In the genomic region with DNA sequence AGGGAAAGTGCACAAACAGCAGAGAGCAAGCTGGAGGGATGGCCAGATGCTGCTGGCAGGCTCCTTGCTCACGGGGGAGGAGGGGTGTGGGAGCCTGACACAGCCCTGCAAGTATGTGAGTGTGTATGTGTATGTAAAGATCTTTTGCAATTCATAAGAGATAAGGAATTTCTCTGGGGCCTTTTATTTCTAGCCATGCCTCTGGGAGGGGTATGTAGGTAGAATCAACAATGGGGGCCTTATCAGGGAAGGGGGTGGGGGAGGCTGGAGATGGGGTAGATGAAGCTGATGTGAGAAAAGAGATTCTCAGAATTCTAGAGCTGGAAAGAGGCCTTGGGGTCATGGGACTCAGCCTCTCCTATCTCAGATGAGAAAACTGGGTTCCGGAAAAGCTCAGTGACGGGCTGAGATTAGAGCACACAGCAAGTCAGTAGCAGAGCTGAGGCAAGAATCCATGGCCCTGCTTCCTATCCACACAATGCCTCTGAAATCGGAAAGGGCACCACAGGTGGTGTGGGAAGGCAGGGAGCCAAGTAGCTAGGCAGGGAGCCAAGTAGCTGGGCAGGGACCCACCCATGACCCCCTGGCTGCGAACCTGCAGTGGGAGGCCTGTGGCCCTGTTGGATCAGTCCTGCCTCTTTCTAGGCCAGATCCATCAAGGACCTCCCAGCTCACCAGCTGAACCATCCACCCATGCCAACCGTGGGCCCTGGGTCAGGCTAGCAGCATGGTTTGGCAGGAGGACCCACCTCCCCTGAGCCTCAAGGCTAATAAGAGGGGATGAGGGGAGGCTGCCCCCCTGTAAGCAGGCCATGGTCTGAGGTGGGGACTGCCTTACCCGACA, we compare ENCODE assay signal across 9 cellular contexts. TPM values are rescaled to one million over a fixed set of nuclear protein-coding genes. Genes with fewer than 3 reads are reported as not detected.
A peak's percentile ranks its signal among the peaks of the same experiment; 100 is the strongest.
DNase-seq lines count a peak whose midpoint lies in the region; ATAC-seq and TF ChIP-seq lines count a peak whose summit lies in the region.
"Had no signal": no experiment of that assay in that cellular context is flagged by ENCODE, and none has a peak within 500 bp of the region (broad histone marks: within the 10 kb centered on the region; RNA-seq: fewer than 3 reads in every experiment).

No MANE protein-coding gene starts in this region.

- H3K4me3 ChIP-seq in RWPE2 (ENCODE audit: severe bottlenecking) (no peak overlapping the region), fibroblast of the aortic adventitia (ENCODE audit: low read depth, low read length) (no peak overlapping the region), retinal pigment epithelial cell (ENCODE audit: low read length) (no peak overlapping the region)

- no peak overlapping the region for H3K27ac Mint-ChIP-seq in T-helper 2 cell treated with Interferon-gamma antibody and Interleukin-4, amounts not matched to agents 5 μg/mL and 100 μg/mL, for 36 hours
- H3K27ac Mint-ChIP-seq in activated CD8-positive, alpha-beta memory T cell treated with anti-CD3 and anti-CD28 coated beads, Interleukin-2, amount 10 ng/mL, durations not matched to agents 7 days and 5 days = no peak overlapping the region

- TF ChIP-seq CTCF in RWPE2 (IDR thresholded peaks at IDR 0.05; ENCODE audit: poor library complexity, severe bottlenecking) (no peak), fibroblast of the aortic adventitia (IDR thresholded peaks at IDR 0.05; ENCODE audit: insufficient read depth, low read length) (no peak), retinal pigment epithelial cell (conservative IDR thresholded peaks at IDR 0.05; ENCODE audit: low read depth, low read length) (no peak)

- no peak overlapping the region for H3K4me3 Mint-ChIP-seq in T-helper 2 cell treated with Interferon-gamma antibody and Interleukin-4, amounts not matched to agents 5 μg/mL and 100 μg/mL, for 36 hours
- H3K4me3 Mint-ChIP-seq in activated CD8-positive, alpha-beta memory T cell treated with anti-CD3 and anti-CD28 coated beads, Interleukin-2, amount 10 ng/mL, durations not matched to agents 7 days and 5 days = no peak overlapping the region

- CTCF ChIA-PET in activated CD8-positive, alpha-beta memory T cell treated with anti-CD3 and anti-CD28 coated beads, Interleukin-2, amount 10 ng/mL, durations not matched to agents 7 days and 5 days (lab: Charles Lee) = interaction anchor here (1.0 to 13.8 kb wide), 10 partner anchors 9 to 133 kb away, joined by 3 to 183 read pairs (median 4); no protein-coding TSS in a partner anchor

- H3K27ac ChIP-seq in RWPE2 (ENCODE audit: poor library complexity, severe bottlenecking) = peak overlapping the region; percentile 90
- H3K27ac ChIP-seq: VCaP had no signal

- DNase-seq in ELR (ENCODE audit: low read depth) (peak; percentile 90), RWPE2 (ENCODE audit: low spot score) (peak; percentile 89), fibroblast of the aortic adventitia (ENCODE audit: low read depth) (peak; percentile 95), retinal pigment epithelial cell (ENCODE audit: low read depth) (peak; percentile 80), mesenteric fat pad (ENCODE audit: low spot score) (no peak)
- DNase-seq in T-helper 2 cell treated with Interferon-gamma antibody and Interleukin-4, amounts not matched to agents 5 μg/mL and 100 μg/mL, for 36 hours (ENCODE audit: low spot score) = no peak
- DNase-seq in activated CD8-positive, alpha-beta memory T cell treated with anti-CD3 and anti-CD28 coated beads, Interleukin-2, amount 10 ng/mL, durations not matched to agents 7 days and 5 days = no peak

- peaks cover 63% of the 10 kb centered on the region for H3K4me1 ChIP-seq in RWPE2 (ENCODE audit: insufficient read depth, poor library complexity, severe bottlenecking)

- H3K9me3 ChIP-seq in RWPE2 (ENCODE audit: severe bottlenecking) = no peaks in the 10 kb centered on the region

- no peaks in the 10 kb centered on the region for H3K9me3 Mint-ChIP-seq in T-helper 2 cell treated with Interferon-gamma antibody and Interleukin-4, amounts not matched to agents 5 μg/mL and 100 μg/mL, for 36 hours
- H3K9me3 Mint-ChIP-seq in activated CD8-positive, alpha-beta memory T cell treated with anti-CD3 and anti-CD28 coated beads, Interleukin-2, amount 10 ng/mL, durations not matched to agents 7 days and 5 days (ENCODE audit: low read depth) = no peaks in the 10 kb centered on the region

- peaks cover 18% of the 10 kb centered on the region for H3K27me3 Mint-ChIP-seq in T-helper 2 cell treated with Interferon-gamma antibody and Interleukin-4, amounts not matched to agents 5 μg/mL and 100 μg/mL, for 36 hours (ENCODE audit: low read depth)
- H3K27me3 Mint-ChIP-seq in activated CD8-positive, alpha-beta memory T cell treated with anti-CD3 and anti-CD28 coated beads, Interleukin-2, amount 10 ng/mL, durations not matched to agents 7 days and 5 days = peaks cover 18% of the 10 kb centered on the region

- H3K4me1 Mint-ChIP-seq in T-helper 2 cell treated with Interferon-gamma antibody and Interleukin-4, amounts not matched to agents 5 μg/mL and 100 μg/mL, for 36 hours (ENCODE audit: low read depth) = peaks cover 30% of the 10 kb centered on the region
- peaks cover 48% of the 10 kb centered on the region for H3K4me1 Mint-ChIP-seq in activated CD8-positive, alpha-beta memory T cell treated with anti-CD3 and anti-CD28 coated beads, Interleukin-2, amount 10 ng/mL, durations not matched to agents 7 days and 5 days

- H3K27me3 ChIP-seq in RWPE2 (ENCODE audit: insufficient read depth, poor library complexity, severe bottlenecking) = no peaks in the 10 kb centered on the region

- no peaks in the 10 kb centered on the region for H3K36me3 Mint-ChIP-seq in T-helper 2 cell treated with Interferon-gamma antibody and Interleukin-4, amounts not matched to agents 5 μg/mL and 100 μg/mL, for 36 hours (ENCODE audit: low read depth)
- no peaks in the 10 kb centered on the region for H3K36me3 Mint-ChIP-seq in activated CD8-positive, alpha-beta memory T cell treated with anti-CD3 and anti-CD28 coated beads, Interleukin-2, amount 10 ng/mL, durations not matched to agents 7 days and 5 days

- peak; percentile 57 for ATAC-seq in RWPE2 (ENCODE audit: low read depth)
- ATAC-seq in activated CD8-positive, alpha-beta memory T cell treated with anti-CD3 and anti-CD28 coated beads, Interleukin-2, amount 10 ng/mL, durations not matched to agents 7 days and 5 days = no peak
- no peak for ATAC-seq in HG02885 (IDR thresholded peaks at IDR 0.05; ENCODE audit: poor library complexity, unreplicated experiment)

- no peaks in the 10 kb centered on the region for H3K36me3 ChIP-seq in RWPE2 (ENCODE audit: low read depth)

RNA-seq across cellular contexts. Expression of a gene that starts 54.7 kb away (rescaled TPM):
- total RNA-seq in fibroblast of the aortic adventitia (ENCODE audit: low replicate concordance) (8.2 and 9.0 TPM in 2 replicates), mesenteric fat pad (35.6 TPM)
- 10 to 100 TPM; 11.9 to 28.2 TPM for total RNA-seq in activated CD8-positive, alpha-beta memory T cell treated with anti-CD3 and anti-CD28 coated beads, Interleukin-2, amount 10 ng/mL, durations not matched to agents 7 days and 5 days

Comparison
In these comparisons a context has a peak if more than half of its experiments do, and no peak if none do; other contexts are left out.
1. DNase-seq: peak in ELR (single experiment), RWPE2 (single experiment), fibroblast of the aortic adventitia (single experiment) and retinal pigment epithelial cell (single experiment); none in T-helper 2 cell treated with Interferon-gamma antibody and Interleukin-4, amounts not matched to agents 5 μg/mL and 100 μg/mL, for 36 hours (single experiment), activated CD8-positive, alpha-beta memory T cell treated with anti-CD3 and anti-CD28 coated beads, Interleukin-2, amount 10 ng/mL, durations not matched to agents 7 days and 5 days (single experiment) and mesenteric fat pad (single experiment).